Comparison of ENCODE assay signal across 9 cellular contexts in the genomic region with DNA sequence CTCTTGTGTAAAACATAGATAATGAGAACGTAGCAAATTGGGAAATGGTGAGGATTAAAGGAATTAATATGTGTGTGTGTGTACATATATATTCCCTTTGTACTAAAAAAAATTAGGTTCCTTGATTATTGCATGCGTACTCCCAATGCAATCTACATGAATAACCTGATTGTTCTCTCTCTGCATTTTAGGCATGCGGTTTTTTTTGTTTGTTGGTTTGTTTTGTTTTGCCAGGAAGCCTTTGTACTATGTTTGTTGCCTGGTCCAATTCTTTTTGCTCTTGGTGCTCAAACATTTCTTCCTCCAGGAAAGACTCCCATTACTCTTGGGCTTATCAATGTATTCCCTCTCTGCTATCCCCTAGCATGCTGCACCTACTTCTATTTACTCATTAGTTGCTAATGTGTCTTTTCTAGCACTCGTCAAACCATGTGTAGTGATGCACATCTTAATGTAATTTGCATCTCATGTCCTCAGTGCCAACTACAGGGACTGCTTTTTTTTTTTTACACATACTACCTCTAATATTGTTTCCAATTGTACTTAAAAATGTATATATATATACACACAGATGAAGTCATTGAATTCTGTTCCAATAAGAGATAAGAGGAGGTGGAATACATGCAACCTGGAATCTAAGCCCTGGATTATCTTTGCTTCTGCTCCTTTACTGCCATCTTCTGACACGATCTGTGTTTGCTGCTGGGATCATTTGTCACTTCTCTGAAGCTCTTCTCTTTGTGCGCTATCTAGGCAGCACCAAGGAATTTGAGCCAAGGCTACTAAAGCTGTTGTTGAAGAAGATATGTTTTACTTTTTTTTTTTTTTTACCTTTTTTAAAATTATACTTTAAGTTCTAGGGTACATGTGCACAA.
DNase-seq lines count a peak whose midpoint lies in the region; ATAC-seq and TF ChIP-seq lines count a peak whose summit lies in the region.
"Had no signal": no experiment of that assay in that cellular context is flagged by ENCODE, and none has a peak within 500 bp of the region (broad histone marks: within the 10 kb centered on the region; RNA-seq: fewer than 3 reads in every experiment).

No MANE protein-coding gene starts in this region.

- no peak overlapping the region for H3K27ac ChIP-seq in tibial artery
- H3K27ac ChIP-seq: skin epidermis had no signal

- no peak for TF ChIP-seq POLR2A in GM18505 (IDR thresholded peaks at IDR 0.05; ENCODE audit: borderline replicate concordance, extremely low read depth, insufficient read depth, insufficient read length)

- TF ChIP-seq CTCF in fibroblast of pulmonary artery (IDR thresholded peaks at IDR 0.05; ENCODE audit: low read length, missing control alignments) = peak; percentile 17
- no peak for TF ChIP-seq CTCF in tibial artery (IDR thresholded peaks at IDR 0.05)

- no peaks in the 10 kb centered on the region for H3K36me3 ChIP-seq in tibial artery

- no peaks in the 10 kb centered on the region for H3K9me3 ChIP-seq in tibial artery

- ATAC-seq in GM18505 (IDR thresholded peaks at IDR 0.05; ENCODE audit: unreplicated experiment) (peak; percentile 52), GM21529 (IDR thresholded peaks at IDR 0.05; ENCODE audit: unreplicated experiment) (no peak)

- intact Hi-C loops in tibial artery (cut with DNase I; ENCODE audit: low total_unique reads) = no loop called here

- H3K27me3 ChIP-seq in tibial artery = no peaks in the 10 kb centered on the region

- no peak overlapping the region for H3K4me3 ChIP-seq in fibroblast of pulmonary artery (replicated peaks; ENCODE audit: low read depth, low read length)
- no peak overlapping the region for H3K4me3 ChIP-seq in tibial artery
- H3K4me3 ChIP-seq: skin epidermis had no signal

- no peaks in the 10 kb centered on the region for H3K4me1 ChIP-seq in tibial artery

- peak; percentile 3 for DNase-seq in A172 (ENCODE audit: low spot score)
- peak; percentile 3 for DNase-seq in NCI-H1048 (lab: John Stamatoyannopoulos, UW)
- DNase-seq in fibroblast of pulmonary artery (ENCODE audit: low read depth) = peak; percentile 31
- no peak for DNase-seq in tibial artery
- no peak for DNase-seq in GF-D8 (lab: John Stamatoyannopoulos, UW)
- DNase-seq in central memory CD4-positive, alpha-beta T cell = no peak

Comparison
In these comparisons a context has a peak if more than half of its experiments do, and no peak if none do; other contexts are left out.
1. DNase-seq: peak in A172 (single experiment), NCI-H1048 (single experiment) and fibroblast of pulmonary artery (single experiment); none in tibial artery (0 of 2), GF-D8 (single experiment) and central memory CD4-positive, alpha-beta T cell (single experiment).